In the genomic region with DNA sequence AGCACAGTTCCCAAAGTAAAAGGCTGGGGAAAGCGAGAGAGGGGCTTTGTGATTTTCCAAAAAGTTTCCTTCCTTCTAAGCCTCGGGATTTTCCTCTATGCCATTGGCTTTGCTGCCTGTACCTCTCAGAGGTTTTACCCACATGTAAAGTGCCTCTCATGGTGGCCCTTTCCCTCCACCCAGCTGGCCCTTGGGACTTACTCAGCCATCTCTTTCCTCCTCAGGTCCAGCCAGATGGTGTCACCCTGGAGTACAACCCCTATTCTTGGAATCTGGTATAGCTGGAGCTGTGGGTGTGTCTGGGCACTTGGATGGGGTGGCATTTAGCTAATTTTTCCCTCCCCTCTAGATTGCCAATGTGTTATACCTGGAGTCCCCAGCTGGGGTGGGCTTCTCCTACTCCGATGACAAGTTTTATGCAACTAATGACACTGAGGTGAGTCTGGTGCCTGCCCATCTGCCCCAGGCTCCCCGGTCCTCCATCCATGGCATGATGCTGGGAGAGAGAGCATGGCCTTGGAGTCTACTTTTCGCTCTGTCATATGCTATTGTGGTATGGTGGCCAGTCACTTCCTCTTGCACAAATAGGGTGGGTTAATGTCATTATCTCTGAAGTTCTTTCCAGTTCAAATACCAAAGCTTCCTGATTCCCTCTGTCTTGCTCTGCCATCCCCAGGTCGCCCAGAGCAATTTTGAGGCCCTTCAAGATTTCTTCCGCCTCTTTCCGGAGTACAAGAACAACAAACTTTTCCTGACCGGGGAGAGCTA, we compare ENCODE assay signal across 8 cellular contexts. TPM values are rescaled to one million over a fixed set of nuclear protein-coding genes. Genes with fewer than 3 reads are reported as not detected.
DNase-seq lines count a peak whose midpoint lies in the region; ATAC-seq and TF ChIP-seq lines count a peak whose summit lies in the region.

No MANE protein-coding gene starts in this region.

- H3K27ac Mint-ChIP-seq in activated CD4-positive, alpha-beta T cell treated with anti-CD3 and anti-CD28 coated beads, Interleukin-2, amount 10 ng/mL, durations not matched to agents 24 days and 14 days, result peak overlapping the region; percentile 66

- H3K4me2 ChIP-seq in OCI-LY7 (ENCODE audit: low read length), result peak overlapping the region; percentile 98

- H3K4me3 ChIP-seq in OCI-LY7 (ENCODE audit: low read depth, low read length, poor library complexity, severe bottlenecking), result peak overlapping the region; percentile 85
- peak overlapping the region; percentile 66 to 90 for H3K4me3 ChIP-seq in muscle layer of colon (ENCODE audit: low read depth in 1 of 2, low read length in 2 of 2)

- no peak overlapping the region for H3K27ac ChIP-seq in OCI-LY7 (ENCODE audit: low read depth, low read length, poor library complexity, severe bottlenecking)
- peak overlapping the region; percentile 99 for H3K27ac ChIP-seq in muscle layer of colon (ENCODE audit: low read depth, low read length)

- peak; percentile 57 for DNase-seq in activated CD4-positive, alpha-beta T cell treated with anti-CD3 and anti-CD28 coated beads, Interleukin-2, amount 10 ng/mL, durations not matched to agents 24 days and 14 days
- DNase-seq in activated CD4-positive, alpha-beta T cell treated with anti-CD3 and anti-CD28 coated beads for 4 hours, result no peak
- DNase-seq in OCI-LY7 (ENCODE audit: low spot score) (no peak), dermis blood vessel endothelial cell (peak; percentile 42)
- no peak for DNase-seq in effector CD4-positive, alpha-beta T cell

- peak overlapping the region; percentile 0 for H3K9ac ChIP-seq in muscle layer of colon (ENCODE audit: low read length)

- H3K79me2 ChIP-seq in OCI-LY7 (ENCODE audit: insufficient read depth, low read depth, low read length), result no peaks in the 10 kb centered on the region

- intact Hi-C loops in activated CD4-positive, alpha-beta T cell treated with anti-CD3 and anti-CD28 coated beads, Interleukin-2, amount 10 ng/mL, durations not matched to agents 24 days and 14 days (cut with micrococcal nuclease), result no loop called here
- intact Hi-C loops in OCI-LY7 (cut with micrococcal nuclease; ENCODE audit: unreplicated experiment), result no loop called here

- no peaks in the 10 kb centered on the region for H3K9me2 ChIP-seq in OCI-LY7 (ENCODE audit: insufficient read depth, low read length)

- H2AFZ ChIP-seq in OCI-LY7 (ENCODE audit: low read length), result no peak overlapping the region

- CTCF ChIA-PET in OCI-LY7 (lab: Charles Lee; ENCODE audit: unreplicated experiment), result no interaction called here

- POLR2A ChIA-PET in OCI-LY7 (lab: Charles Lee), result interaction anchor here (1.0 to 1.4 kb wide), 3 partner anchors 10 to 92 kb away, joined by 3 to 4 read pairs (median 4); no protein-coding TSS in a partner anchor

- peaks cover 5% of the 10 kb centered on the region for H3K36me3 Mint-ChIP-seq in activated CD4-positive, alpha-beta T cell treated with anti-CD3 and anti-CD28 coated beads, Interleukin-2, amount 10 ng/mL, durations not matched to agents 24 days and 14 days (ENCODE audit: low read depth)

- H3K4me1 ChIP-seq in OCI-LY7 (ENCODE audit: insufficient read depth, low read length, poor library complexity, severe bottlenecking), result peaks cover 15% of the 10 kb centered on the region
- H3K4me1 ChIP-seq in muscle layer of colon (ENCODE audit: insufficient read depth, low read length), result peaks cover 23% of the 10 kb centered on the region

- no peaks in the 10 kb centered on the region for H3K9me3 ChIP-seq in OCI-LY7 (ENCODE audit: low read length)
- H3K9me3 ChIP-seq in muscle layer of colon (ENCODE audit: low read length), result no peaks in the 10 kb centered on the region

- H3K4me3 Mint-ChIP-seq in activated CD4-positive, alpha-beta T cell treated with anti-CD3 and anti-CD28 coated beads, Interleukin-2, amount 10 ng/mL, durations not matched to agents 24 days and 14 days, result peak overlapping the region; percentile 95

- no peaks in the 10 kb centered on the region for H3K9me3 Mint-ChIP-seq in activated CD4-positive, alpha-beta T cell treated with anti-CD3 and anti-CD28 coated beads, Interleukin-2, amount 10 ng/mL, durations not matched to agents 24 days and 14 days

- H3K4me1 Mint-ChIP-seq in activated CD4-positive, alpha-beta T cell treated with anti-CD3 and anti-CD28 coated beads, Interleukin-2, amount 10 ng/mL, durations not matched to agents 24 days and 14 days, result peaks cover 17% of the 10 kb centered on the region

- H3K36me3 ChIP-seq in OCI-LY7 (ENCODE audit: insufficient read depth, low read length) (peaks cover 4% of the 10 kb centered on the region), muscle layer of colon (ENCODE audit: insufficient read depth, low read length) (peaks cover 37% of the 10 kb centered on the region)

- no peaks in the 10 kb centered on the region for H3K27me3 ChIP-seq in muscle layer of colon (ENCODE audit: control insufficient read depth in 1 of 2, insufficient read depth in 2 of 2, low read length in 2 of 2)

- no peaks in the 10 kb centered on the region for H3K27me3 Mint-ChIP-seq in activated CD4-positive, alpha-beta T cell treated with anti-CD3 and anti-CD28 coated beads, Interleukin-2, amount 10 ng/mL, durations not matched to agents 24 days and 14 days

- ATAC-seq in HG02642 (IDR thresholded peaks at IDR 0.05; ENCODE audit: poor library complexity, unreplicated experiment), result no peak
- no peak for ATAC-seq in GM18909 (IDR thresholded peaks at IDR 0.05; ENCODE audit: poor library complexity, unreplicated experiment)

- no peaks in the 10 kb centered on the region for H4K20me1 ChIP-seq in OCI-LY7 (ENCODE audit: insufficient read depth, low read length)

- TF ChIP-seq CTCF in OCI-LY7 (conservative IDR thresholded peaks at IDR 0.05; ENCODE audit: low read length), result no peak

- TSS peak; percentile 48 for BruUV-seq in OCI-LY7 (replicated peaks; lab: Mats Ljungman, UMichigan)

RNA-seq across cellular contexts. Expression of gene CTSA, which starts 1.1 kb away (rescaled TPM):
- 48.7 and 50.8 TPM in 2 replicates for total RNA-seq in activated CD4-positive, alpha-beta T cell treated with anti-CD3 and anti-CD28 coated beads, Interleukin-2, amount 10 ng/mL, durations not matched to agents 24 days and 14 days
- 27.1 and 33.1 TPM in 2 replicates for total RNA-seq in OCI-LY7 (2014; rRNA removed; shearing (Covaris generic))
- total RNA-seq in OCI-LY7 (2022) (36.4 and 36.7 TPM in 2 replicates), dermis blood vessel endothelial cell (47.8 and 48.1 TPM in 2 replicates)

RNA-seq across cellular contexts. Expression of gene NEURL2, which starts 1.2 kb away (rescaled TPM):
- 2.0 and 2.4 TPM in 2 replicates for total RNA-seq in activated CD4-positive, alpha-beta T cell treated with anti-CD3 and anti-CD28 coated beads, Interleukin-2, amount 10 ng/mL, durations not matched to agents 24 days and 14 days
- total RNA-seq in OCI-LY7 (2014; rRNA removed; shearing (Covaris generic)), result 6.0 and 10.7 TPM in 2 replicates
- total RNA-seq in OCI-LY7 (2022) (6.2 and 9.9 TPM in 2 replicates), dermis blood vessel endothelial cell (3.2 and 4.4 TPM in 2 replicates)

RNA-seq across cellular contexts. Expression of gene SPATA25, which starts 4.8 kb away (rescaled TPM):
- 0.47 and 1.8 TPM in 2 replicates for total RNA-seq in activated CD4-positive, alpha-beta T cell treated with anti-CD3 and anti-CD28 coated beads, Interleukin-2, amount 10 ng/mL, durations not matched to agents 24 days and 14 days
- total RNA-seq in OCI-LY7 (2014; rRNA removed; shearing (Covaris generic)), result 5.8 and 6.1 TPM in 2 replicates
- 5.8 and 5.9 TPM in 2 replicates for total RNA-seq in OCI-LY7 (2022)
- total RNA-seq in dermis blood vessel endothelial cell, result 1.0 and 1.2 TPM in 2 replicates

RNA-seq across cellular contexts. Expression of gene ZSWIM1, which starts 11.2 kb away (rescaled TPM):
- total RNA-seq in activated CD4-positive, alpha-beta T cell treated with anti-CD3 and anti-CD28 coated beads, Interleukin-2, amount 10 ng/mL, durations not matched to agents 24 days and 14 days, result 9.4 and 10.4 TPM in 2 replicates
- total RNA-seq in OCI-LY7 (2014; rRNA removed; shearing (Covaris generic)), result 10.9 and 19.2 TPM in 2 replicates
- total RNA-seq in OCI-LY7 (2022) (12.7 and 13.9 TPM in 2 replicates), dermis blood vessel endothelial cell (4.1 and 5.4 TPM in 2 replicates)

RNA-seq across cellular contexts. Expression of gene PLTP, which starts 19.7 kb away (rescaled TPM):
- 3.2 and 4.0 TPM in 2 replicates for total RNA-seq in activated CD4-positive, alpha-beta T cell treated with anti-CD3 and anti-CD28 coated beads, Interleukin-2, amount 10 ng/mL, durations not matched to agents 24 days and 14 days
- 14.3 and 17.1 TPM in 2 replicates for total RNA-seq in OCI-LY7 (2014; rRNA removed; shearing (Covaris generic))
- 12.7 and 15.8 TPM in 2 replicates for total RNA-seq in OCI-LY7 (2022)
- 2.4 and 5.4 TPM in 2 replicates for total RNA-seq in dermis blood vessel endothelial cell

Comparison
In these comparisons a context has a peak if more than half of its experiments do, and no peak if none do; other contexts are left out.
1. DNase-seq: peak in activated CD4-positive, alpha-beta T cell treated with anti-CD3 and anti-CD28 coated beads, Interleukin-2, amount 10 ng/mL, durations not matched to agents 24 days and 14 days (single experiment) and dermis blood vessel endothelial cell (single experiment); none in activated CD4-positive, alpha-beta T cell treated with anti-CD3 and anti-CD28 coated beads for 4 hours (0 of 2), OCI-LY7 (single experiment) and effector CD4-positive, alpha-beta T cell (single experiment).